ENCODE assay signal across 8 cellular contexts in genomic region chr2:61469424-61470121, GRCh38. TPM values are rescaled to one million over a fixed set of nuclear protein-coding genes. Genes with fewer than 3 reads are reported as not detected.
DNase-seq lines count a peak whose midpoint lies in the region; ATAC-seq and TF ChIP-seq lines count a peak whose summit lies in the region.

No MANE protein-coding gene starts in this region.

- H3K4me2 ChIP-seq in skeletal muscle satellite cell (ENCODE audit: low read length) = peak overlapping the region; percentile 85

- H3K4me3 ChIP-seq in WERI-Rb-1 (ENCODE audit: low read depth, low read length) (peak overlapping the region; percentile 93), skeletal muscle satellite cell (ENCODE audit: low read length) (peak overlapping the region; percentile 75)

- peak overlapping the region; percentile 95 for H3K9ac ChIP-seq in skeletal muscle satellite cell (ENCODE audit: low read depth, low read length)

- peak overlapping the region; percentile 95 for H3K27ac ChIP-seq in WERI-Rb-1

- H3K36me3 ChIP-seq in WERI-Rb-1 (peaks cover 31% of the 10 kb centered on the region), skeletal muscle satellite cell (ENCODE audit: insufficient read depth, low read length) (peaks cover 5% of the 10 kb centered on the region)

- peaks cover 36% of the 10 kb centered on the region for H3K4me1 Mint-ChIP-seq in activated CD4-positive, alpha-beta T cell treated with anti-CD3 and anti-CD28 coated beads, Interleukin-2, amount 10 ng/mL, durations not matched to agents 7 days and 5 days

- in situ Hi-C loops in GM13976 (cut with MboI; ENCODE audit: low sequenced_read_pairs, unreplicated experiment) = no loop called here

- H3K27me3 ChIP-seq in WERI-Rb-1 (ENCODE audit: insufficient read depth, low read depth, severe bottlenecking) (no peaks in the 10 kb centered on the region), skeletal muscle satellite cell (ENCODE audit: control insufficient read depth, insufficient read depth, low read length) (no peaks in the 10 kb centered on the region)

- H3K9me3 ChIP-seq in WERI-Rb-1 (ENCODE audit: severe bottlenecking) = no peaks in the 10 kb centered on the region
- no peaks in the 10 kb centered on the region for H3K9me3 ChIP-seq in skeletal muscle satellite cell (replicated peaks; ENCODE audit: low read length)

- H3K27me3 Mint-ChIP-seq in activated CD4-positive, alpha-beta T cell treated with anti-CD3 and anti-CD28 coated beads, Interleukin-2, amount 10 ng/mL, durations not matched to agents 7 days and 5 days = no peaks in the 10 kb centered on the region

- DNase-seq in activated CD4-positive, alpha-beta T cell treated with anti-CD3 and anti-CD28 coated beads, Interleukin-2, amount 10 ng/mL, durations not matched to agents 7 days and 5 days = no peak
- DNase-seq in activated CD4-positive, alpha-beta T cell treated with anti-CD3 and anti-CD28 coated beads for 48 hours = no peak
- DNase-seq in WERI-Rb-1 = no peak
- peak; percentile 24 for DNase-seq in globus pallidus (ENCODE audit: low spot score)
- no peak for DNase-seq in GM13976 (ENCODE audit: low spot score)
- no peak for DNase-seq in NCI-H1048 (lab: John Stamatoyannopoulos, UW)

- peak overlapping the region; percentile 93 for H3K4me3 Mint-ChIP-seq in activated CD4-positive, alpha-beta T cell treated with anti-CD3 and anti-CD28 coated beads, Interleukin-2, amount 10 ng/mL, durations not matched to agents 7 days and 5 days

- peak overlapping the region; percentile 94 for H3K27ac Mint-ChIP-seq in activated CD4-positive, alpha-beta T cell treated with anti-CD3 and anti-CD28 coated beads, Interleukin-2, amount 10 ng/mL, durations not matched to agents 7 days and 5 days

- no peak for ATAC-seq in GM21515 (IDR thresholded peaks at IDR 0.05; ENCODE audit: unreplicated experiment)

- H3K9me3 Mint-ChIP-seq in activated CD4-positive, alpha-beta T cell treated with anti-CD3 and anti-CD28 coated beads, Interleukin-2, amount 10 ng/mL, durations not matched to agents 7 days and 5 days = no peaks in the 10 kb centered on the region

- peaks cover 28% of the 10 kb centered on the region for H3K36me3 Mint-ChIP-seq in activated CD4-positive, alpha-beta T cell treated with anti-CD3 and anti-CD28 coated beads, Interleukin-2, amount 10 ng/mL, durations not matched to agents 7 days and 5 days (ENCODE audit: low read depth)

- TF ChIP-seq CTCF in WERI-Rb-1 (IDR thresholded peaks at IDR 0.05; ENCODE audit: low read depth, low read length) (no peak), GM13976 (IDR thresholded peaks at IDR 0.05; ENCODE audit: borderline replicate concordance, control extremely low read depth, extremely low read depth, insufficient read depth, missing control alignments) (no peak)

- POLR2A ChIA-PET in activated CD4-positive, alpha-beta T cell treated with anti-CD3 and anti-CD28 coated beads, Interleukin-2, amount 10 ng/mL, durations not matched to agents 7 days and 5 days (lab: Charles Lee) = no interaction called here

- H3K4me1 ChIP-seq in skeletal muscle satellite cell (ENCODE audit: control insufficient read depth, insufficient read depth, low read length) = peaks cover 15% of the 10 kb centered on the region

- CTCF ChIA-PET in activated CD4-positive, alpha-beta T cell treated with anti-CD3 and anti-CD28 coated beads, Interleukin-2, amount 10 ng/mL, durations not matched to agents 7 days and 5 days (lab: Charles Lee) = interaction anchor here (0.5 kb wide), 1 partner anchor 17 kb away, joined by 3 read pairs; no protein-coding TSS in a partner anchor

RNA-seq across cellular contexts. Expression of gene USP34, which starts 1.3 kb away (rescaled TPM):
- 10 to 100 TPM; 89.8 to 95.6 TPM for total RNA-seq in activated CD4-positive, alpha-beta T cell treated with anti-CD3 and anti-CD28 coated beads, Interleukin-2, amount 10 ng/mL, durations not matched to agents 7 days and 5 days
- total RNA-seq in skeletal muscle satellite cell (2012; rRNA removed) = 62.7 and 82.9 TPM in 2 replicates
